1 cellular context compared by ENCODE assay signal in genomic region chr7:76356115-76356514, GRCh38.
TF ChIP-seq lines count a peak whose summit lies in the region.

No MANE protein-coding gene starts in this region.

TF ChIP-seq in endothelial cell of umbilical vein, 7 proteins besides CTCF, POLR2A, EP300 and RAD21 (continued from another document):
- TF ChIP-seq POLR2AphosphoS5 (IDR thresholded peaks at IDR 0.05; ENCODE audit: insufficient read depth, low read depth, low read length) = no peak
TF ChIP-seq in endothelial cell of umbilical vein: peak in this region for 0.
